In the genomic region with DNA sequence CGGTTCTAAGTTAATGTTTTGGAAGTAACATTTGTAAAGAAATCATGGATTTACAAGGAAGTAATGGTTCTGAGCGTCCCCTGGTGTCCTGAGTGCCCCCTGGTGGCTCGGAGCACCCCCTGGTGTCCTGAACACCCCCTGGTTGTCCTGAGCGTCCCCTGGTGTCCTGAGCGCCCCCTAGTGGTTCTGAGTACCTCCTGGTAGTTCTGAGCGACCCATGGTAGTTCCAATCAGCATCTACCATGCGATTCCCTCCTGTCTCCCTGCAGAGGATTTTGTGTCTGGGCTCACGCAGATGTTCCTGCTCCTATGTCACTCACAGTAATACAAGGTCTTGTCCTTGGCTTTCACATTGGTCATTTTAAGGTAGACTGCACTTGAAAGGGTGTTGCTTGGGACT, we compare ENCODE assay signal across 9 cellular contexts.
DNase-seq lines count a peak whose midpoint lies in the region; ATAC-seq and TF ChIP-seq lines count a peak whose summit lies in the region.
"Had no signal": no experiment of that assay in that cellular context is flagged by ENCODE, and none has a peak within 500 bp of the region (broad histone marks: within the 10 kb centered on the region; RNA-seq: fewer than 3 reads in every experiment).

No MANE protein-coding gene starts in this region.

- no peak overlapping the region for H3K27ac ChIP-seq in esophagus muscularis mucosa (replicated peaks in 1 of 4)
- H3K27ac ChIP-seq: cardiac muscle cell had no signal

- H3K27me3 Mint-ChIP-seq in activated T-cell treated with anti-CD3 and anti-CD28 coated beads, Interleukin-2, amount 50 U/mL, for 24 hours, result peaks cover 26% of the 10 kb centered on the region
- peaks cover 0 to 12% (median 7%) of the 10 kb centered on the region in 3 donors for H3K27me3 Mint-ChIP-seq in naive B cell

- H3K4me1 ChIP-seq in esophagus muscularis mucosa, result no peaks in the 10 kb centered on the region

- H3K36me3 Mint-ChIP-seq in activated T-cell treated with anti-CD3 and anti-CD28 coated beads, Interleukin-2, amount 50 U/mL, for 24 hours (ENCODE audit: low read depth), result no peaks in the 10 kb centered on the region
- H3K36me3 Mint-ChIP-seq in naive B cell, result no peaks in the 10 kb centered on the region

- intact Hi-C loops in esophagus muscularis mucosa (cut with DNase I), result no loop called here

- H3K4me3 Mint-ChIP-seq in activated T-cell treated with anti-CD3 and anti-CD28 coated beads, Interleukin-2, amount 50 U/mL, for 24 hours, result no peak overlapping the region
- no peak overlapping the region for H3K4me3 Mint-ChIP-seq in naive B cell

- no peaks in the 10 kb centered on the region for H3K9me3 ChIP-seq in esophagus muscularis mucosa

- DNase-seq in CD1c-positive myeloid dendritic cell (ENCODE audit: extremely low spot score) (peak; percentile 72), NCI-H460 (ENCODE audit: extremely low read depth, low read depth) (peak; percentile 47), naive B cell (peak; percentile 55), C1 segment of cervical spinal cord (lab: John Stamatoyannopoulos, UW) (no peak), esophagus muscularis mucosa (ENCODE audit: extremely low spot score) (no peak)
- DNase-seq in activated T-cell treated with anti-CD3 and anti-CD28 coated beads, Interleukin-2, amount 50 U/mL, for 24 hours, result peak; percentile 49

- no peaks in the 10 kb centered on the region for H3K36me3 ChIP-seq in esophagus muscularis mucosa
- H3K36me3 ChIP-seq: cardiac muscle cell had no signal

- 59% methylated on average over 8 of the region's 8 CpGs for WGBS in esophagus muscularis mucosa

- no peak overlapping the region for H3K27ac Mint-ChIP-seq in activated T-cell treated with anti-CD3 and anti-CD28 coated beads, Interleukin-2, amount 50 U/mL, for 24 hours
- no peak overlapping the region for H3K27ac Mint-ChIP-seq in naive B cell

- ATAC-seq in GM21381 (IDR thresholded peaks at IDR 0.05; ENCODE audit: unreplicated experiment) (peak; percentile 51), naive B cell (ENCODE audit: low read depth in 2 of 2) (peak; percentile 60 to 72), HG02678 (IDR thresholded peaks at IDR 0.05; ENCODE audit: unreplicated experiment) (no peak)

- no peak for TF ChIP-seq POLR2A in esophagus muscularis mucosa (IDR thresholded peaks at IDR 0.05; ENCODE audit: low read depth)

- TF ChIP-seq CTCF in esophagus muscularis mucosa (IDR thresholded peaks at IDR 0.05), result peak in 1 of 3 experiments; percentile 5

- no peak overlapping the region for H3K4me3 ChIP-seq in esophagus muscularis mucosa
- H3K4me3 ChIP-seq: cardiac muscle cell had no signal

- peaks cover 3% of the 10 kb centered on the region for H3K4me1 Mint-ChIP-seq in activated T-cell treated with anti-CD3 and anti-CD28 coated beads, Interleukin-2, amount 50 U/mL, for 24 hours (ENCODE audit: low read depth)
- peaks cover 16 to 31% (median 21%) of the 10 kb centered on the region in 3 donors for H3K4me1 Mint-ChIP-seq in naive B cell

- H3K27me3 ChIP-seq in esophagus muscularis mucosa, result peaks cover 0 to 46% (median 0%) of the 10 kb centered on the region in 4 donors
- H3K27me3 ChIP-seq: cardiac muscle cell had no signal

- H3K9me3 Mint-ChIP-seq in activated T-cell treated with anti-CD3 and anti-CD28 coated beads, Interleukin-2, amount 50 U/mL, for 24 hours, result no peaks in the 10 kb centered on the region
- H3K9me3 Mint-ChIP-seq in naive B cell, result peaks cover 0 to 1% (median 0%) of the 10 kb centered on the region in 7 donors

- TF ChIP-seq EP300 in esophagus muscularis mucosa (IDR thresholded peaks at IDR 0.05), result no peak

Comparison
In these comparisons a context has a peak if more than half of its experiments do, and no peak if none do; other contexts are left out.
1. DNase-seq: peak in CD1c-positive myeloid dendritic cell (single experiment), NCI-H460 (single experiment), activated T-cell treated with anti-CD3 and anti-CD28 coated beads, Interleukin-2, amount 50 U/mL, for 24 hours (single experiment) and naive B cell (single experiment); none in C1 segment of cervical spinal cord (0 of 14) and esophagus muscularis mucosa (single experiment).